In the genomic region with DNA sequence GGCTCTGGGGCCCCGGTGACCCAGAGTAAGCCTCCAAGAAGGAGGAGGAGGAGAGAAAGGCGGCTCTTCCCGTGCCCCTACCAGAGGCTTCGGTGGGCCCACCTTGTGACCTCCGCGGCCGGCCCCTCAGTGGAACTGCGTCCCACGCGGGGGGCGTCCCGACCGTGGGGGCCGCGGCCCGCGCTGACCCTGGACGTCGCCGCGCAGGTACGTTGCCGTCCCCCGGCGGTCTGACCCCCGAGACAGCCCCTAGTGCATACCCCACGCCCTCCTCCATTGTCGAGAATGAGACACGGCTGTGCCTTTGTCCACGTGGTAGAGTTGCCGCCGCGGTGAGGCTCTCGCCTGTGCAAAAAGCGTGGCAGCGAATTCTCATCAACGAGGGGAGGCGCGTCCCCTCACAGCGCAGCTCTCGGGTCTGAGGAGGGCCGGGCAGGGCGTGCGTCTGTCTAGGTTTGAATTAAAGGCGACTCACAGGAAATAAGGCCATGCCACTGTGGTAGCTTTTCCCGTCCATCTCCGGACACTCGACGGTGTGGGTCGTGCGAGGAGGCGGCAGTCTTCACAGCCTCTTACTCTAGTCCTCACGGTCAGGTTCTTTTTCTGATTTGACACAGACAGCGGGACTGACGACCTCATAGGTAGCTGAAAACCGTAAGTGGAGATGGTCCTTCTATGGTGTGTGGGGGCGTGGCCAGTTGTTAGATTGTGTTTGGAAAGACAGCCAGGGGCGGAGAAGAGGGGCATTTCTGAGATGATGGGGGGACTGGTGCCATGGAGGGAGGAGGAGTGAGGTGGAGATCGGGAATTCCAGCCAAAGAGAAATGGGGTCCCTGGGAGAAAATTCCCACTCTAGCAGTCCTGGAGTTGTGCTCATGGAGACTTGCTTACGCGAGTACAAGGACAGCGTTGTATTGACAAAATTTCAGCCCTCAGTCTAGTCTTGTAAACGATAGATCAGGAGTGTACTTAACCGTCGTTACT, we compare ENCODE assay signal across 8 cellular contexts. TPM values are rescaled to one million over a fixed set of nuclear protein-coding genes. Genes with fewer than 3 reads are reported as not detected.
DNase-seq lines count a peak whose midpoint lies in the region; ATAC-seq, FAIRE-seq and TF ChIP-seq lines count a peak whose summit lies in the region.

No MANE protein-coding gene starts in this region.

- H3K27me3 ChIP-seq in CD4-positive, alpha-beta T cell (ENCODE audit: control insufficient read depth, insufficient read depth, low read length): no peaks in the 10 kb centered on the region
- H3K27me3 ChIP-seq in pancreas: no peaks in the 10 kb centered on the region

- POLR2A ChIA-PET in CD4-positive, alpha-beta T cell (lab: Charles Lee): interaction anchor here (0.8 to 2.6 kb wide), 11 partner anchors 8 to 1907 kb away, joined by 3 to 83 read pairs (median 7); a partner anchor contains a TSS

- peak; percentile 28 to 61 (median 48) for DNase-seq in CD4-positive, alpha-beta T cell
- DNase-seq in RPMI8226 (peak; percentile 61), activated gamma-delta T cell treated with Interleukin-2 at 50 U/mL for 16 hours (peak; percentile 48), germinal center (ENCODE audit: low spot score) (peak; percentile 45), pancreas (peak in 5 of 6 donors; percentile 37 to 79 (median 52)), ureter (ENCODE audit: low spot score) (peak; percentile 65)

- H3K9me3 ChIP-seq in CD4-positive, alpha-beta T cell (ENCODE audit: control insufficient read depth, low read length): no peaks in the 10 kb centered on the region
- no peaks in the 10 kb centered on the region for H3K9me3 ChIP-seq in pancreas

- H3K4me3 ChIP-seq in pancreas: peak overlapping the region; percentile 94 to 98 (median 96)

- no peaks in the 10 kb centered on the region for H3K27me3 Mint-ChIP-seq in CD4-positive, alpha-beta T cell

- intact Hi-C loops in CD4-positive, alpha-beta T cell (cut with DNase I, micrococcal nuclease): loop anchor here (1.0 to 5.0 kb wide), 6 partner anchors 7 to 1706 kb away; a partner anchor contains a TSS
- intact Hi-C loops in pancreas (cut with DNase I): no loop called here

- CTCF ChIA-PET in CD4-positive, alpha-beta T cell (lab: Charles Lee): interaction anchor here (1.4 to 2.4 kb wide), 4 partner anchors 7 to 68 kb away, joined by 6 to 22 read pairs (median 14); no protein-coding TSS in a partner anchor

- ATAC-seq in CD4-positive, alpha-beta T cell (ENCODE audit: poor library complexity): peak; percentile 43
- ATAC-seq in GM19438 (IDR thresholded peaks at IDR 0.05; ENCODE audit: low read depth, unreplicated experiment) (peak; percentile 23), HG03520 (IDR thresholded peaks at IDR 0.05; ENCODE audit: unreplicated experiment) (peak; percentile 27), pancreas (peak; percentile 25 to 35 (median 31))

- H3K36me3 Mint-ChIP-seq in CD4-positive, alpha-beta T cell (ENCODE audit: low read depth): peaks cover 24% of the 10 kb centered on the region

- TF ChIP-seq CTCF in CD4-positive, alpha-beta T cell (IDR thresholded peaks at IDR 0.05): no peak
- TF ChIP-seq CTCF in pancreas (IDR thresholded peaks at IDR 0.05): no peak

- H3K27ac ChIP-seq in CD4-positive, alpha-beta T cell (ENCODE audit: low read depth, low read length): peak overlapping the region; percentile 99
- H3K27ac ChIP-seq in pancreas: peak overlapping the region; percentile 88 to 99 (median 98)

- H3K36me3 ChIP-seq in pancreas: peaks cover 0 to 5% (median 5%) of the 10 kb centered on the region in 3 donors

- H3K4me3 Mint-ChIP-seq in CD4-positive, alpha-beta T cell: peak overlapping the region; percentile 98

- WGBS in pancreas, 2 donors: 1% methylated on average over 49 to 65 of the region's 65 CpGs

- no peak for FAIRE-seq in pancreas (lab: Jason Lieb, UNC)

- peaks cover 35% of the 10 kb centered on the region for H3K4me1 Mint-ChIP-seq in CD4-positive, alpha-beta T cell (ENCODE audit: low read depth)

- H3K4me1 ChIP-seq in pancreas: peaks cover 6 to 15% (median 11%) of the 10 kb centered on the region in 3 donors

- peak overlapping the region; percentile 99 for H3K27ac Mint-ChIP-seq in CD4-positive, alpha-beta T cell

- no peaks in the 10 kb centered on the region for H3K9me3 Mint-ChIP-seq in CD4-positive, alpha-beta T cell

RNA-seq across cellular contexts. Expression of a gene that starts 0.6 kb away (rescaled TPM):
- total RNA-seq in CD4-positive, alpha-beta T cell: 10 to 100 TPM; 55.4 to 57.1 TPM
- 1 to 10 TPM; 4.2 to 9.6 (median 7.2) TPM for total RNA-seq in pancreas
- 1 to 10 TPM; 7.8 to 8.8 TPM for polyA plus RNA-seq in pancreas
- total RNA-seq in ureter: 30.8 TPM

RNA-seq across cellular contexts. Expression of a gene that starts 10.8 kb away (rescaled TPM):
- total RNA-seq in CD4-positive, alpha-beta T cell: 10 to 100 TPM; 38.1 to 43.6 TPM
- total RNA-seq in pancreas (1 to 10 TPM; 3.5 to 7.9 (median 4.2) TPM), ureter (11.2 TPM)
- polyA plus RNA-seq in pancreas: 1 to 10 TPM; 4.3 to 4.5 TPM

Comparison
In these comparisons a context has a peak if more than half of its experiments do, and no peak if none do; other contexts are left out.
1. Peak in every context shown above with its lines: DNase-seq, ATAC-seq, H3K4me3 ChIP-seq and H3K27ac ChIP-seq.
2. intact Hi-C loops: an anchor here in CD4-positive, alpha-beta T cell (1.0 to 5.0 kb wide); none called in pancreas.